In the genomic region with DNA sequence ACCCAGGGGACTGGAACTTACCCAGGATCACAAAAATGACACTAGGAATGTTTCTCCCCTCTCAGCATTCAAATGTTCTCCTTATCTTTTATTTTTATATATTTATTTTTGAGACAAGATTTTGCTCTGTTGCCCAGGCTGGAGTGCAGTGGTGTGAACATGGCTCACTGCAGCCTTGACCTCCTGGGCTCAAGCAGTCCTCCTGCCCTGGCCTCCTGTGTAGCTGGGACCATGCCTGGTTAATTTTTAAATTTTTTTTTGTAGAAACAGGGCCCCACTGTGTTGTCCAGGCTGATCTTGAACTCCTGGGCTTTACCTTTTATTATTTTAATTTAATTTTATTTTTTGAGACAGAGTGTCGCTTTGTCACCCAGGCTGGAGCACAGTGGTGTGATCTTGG, we compare ENCODE assay signal across 1 cellular context.
TF ChIP-seq lines count a peak whose summit lies in the region.

No MANE protein-coding gene starts in this region.

TF ChIP-seq in H1, 55 proteins besides CTCF, POLR2A, EP300 and RAD21 (continued from another document):
- TF ChIP-seq, protein P1, sequence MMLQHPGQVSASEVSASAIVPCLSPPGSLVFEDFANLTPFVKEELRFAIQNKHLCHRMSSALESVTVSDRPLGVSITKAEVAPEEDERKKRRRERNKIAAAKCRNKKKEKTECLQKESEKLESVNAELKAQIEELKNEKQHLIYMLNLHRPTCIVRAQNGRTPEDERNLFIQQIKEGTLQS (IDR thresholded peaks at IDR 0.05; ENCODE audit: insufficient read depth, low read depth, low read length): no peak
- TF ChIP-seq CHD7 (IDR thresholded peaks at IDR 0.05; ENCODE audit: insufficient replicate concordance, low read length) (no peak), TBP (IDR thresholded peaks at IDR 0.05; ENCODE audit: low read depth, low read length) (no peak), GTF2F1 (IDR thresholded peaks at IDR 0.05; ENCODE audit: borderline replicate concordance, low read depth, low read length) (no peak), CTBP2 (IDR thresholded peaks at IDR 0.05; ENCODE audit: borderline replicate concordance, insufficient read depth, insufficient read length, low read length) (no peak), RBBP5 (IDR thresholded peaks at IDR 0.05; ENCODE audit: borderline replicate concordance, low read depth, low read length) (no peak), CEBPB (IDR thresholded peaks at IDR 0.05; ENCODE audit: low read depth, low read length) (no peak)
